ENCODE assay signal across 14 cellular contexts in genomic region chr4:153622778-153623240, GRCh38.
DNase-seq lines count a peak whose midpoint lies in the region; ATAC-seq and TF ChIP-seq lines count a peak whose summit lies in the region.
"Had no signal": no experiment of that assay in that cellular context is flagged by ENCODE, and none has a peak within 500 bp of the region (broad histone marks: within the 10 kb centered on the region; RNA-seq: fewer than 3 reads in every experiment).

No MANE protein-coding gene starts in this region.

- H3K4me1 ChIP-seq in OCI-LY3 (ENCODE audit: low read length) (peaks cover 27% of the 10 kb centered on the region), right lobe of liver (no peaks in the 10 kb centered on the region)

- peak in 3 of 4 donors; percentile 18 to 50 (median 49) for ATAC-seq in right lobe of liver
- no peak for ATAC-seq in stimulated activated naive CD8-positive, alpha-beta T cell treated with anti-CD3 and anti-CD28 coated beads, Interleukin-15, amount 100 ng/mL, for 72 hours

- H3K9ac ChIP-seq in OCI-LY3 (ENCODE audit: low read length): no peak overlapping the region

- DNase-seq in activated naive CD4-positive, alpha-beta T cell treated with anti-CD3 and anti-CD28 coated beads, Interleukin-2, amount 10 ng/mL, durations not matched to agents 7 days and 5 days: no peak
- DNase-seq in activated naive CD4-positive, alpha-beta T cell treated with Interleukin-2 at 50 U/mL for 16 hours: no peak
- no peak for DNase-seq in right lobe of liver
- no peak for DNase-seq in stimulated activated naive CD8-positive, alpha-beta T cell treated with anti-CD3 and anti-CD28 coated beads, Interleukin-15, amount 100 ng/mL, for 72 hours
- no peak for DNase-seq in SIG-M5 (lab: John Stamatoyannopoulos, UW)
- no peak for DNase-seq in cerebellum (ENCODE audit: low spot score)
- no peak for DNase-seq in T-helper 9 cell
- DNase-seq: activated CD8-positive, alpha-beta memory T cell treated with anti-CD3 and anti-CD28 coated beads, Interleukin-2, amount 50 U/mL, for 48 hours; DMS 273 treated with DMSO at 0.1 percent for 48 hours; NCI-H82; SHP77; stimulated activated CD4-positive, alpha-beta T cell treated with anti-CD3 and anti-CD28 coated beads, Interleukin-1b, Interleukin-23, amount 100 ng/mL, for 48 hours had no signal

- 76% methylated on average over 6 of the region's 12 CpGs for WGBS in right lobe of liver (ENCODE audit: insufficient coverage, low coverage, low lambda C conversion rate, missing lambda C conversion rate)

- H3K4me2 ChIP-seq in OCI-LY3 (ENCODE audit: low read length): no peak overlapping the region
- H3K4me2 ChIP-seq: hepatocyte had no signal

- H2AFZ ChIP-seq in OCI-LY3 (ENCODE audit: low read depth, low read length): no peak overlapping the region
- H2AFZ ChIP-seq: hepatocyte had no signal

- H3K36me3 ChIP-seq in OCI-LY3 (replicated peaks; ENCODE audit: low read depth, low read length) (peaks cover 91% of the 10 kb centered on the region), right lobe of liver (peaks cover 0 to 81% (median 33%) of the 10 kb centered on the region in 4 donors)

- peaks cover 50% of the 10 kb centered on the region for H4K20me1 ChIP-seq in OCI-LY3 (ENCODE audit: insufficient read depth, low read length)

- peaks cover 40% of the 10 kb centered on the region for H3K79me2 ChIP-seq in OCI-LY3 (ENCODE audit: low read length)
- H3K79me2 ChIP-seq: hepatocyte had no signal

- peak overlapping the region; percentile 7 for H3K27ac ChIP-seq in OCI-LY3 (ENCODE audit: low read length)
- no peak overlapping the region for H3K27ac ChIP-seq in right lobe of liver
- H3K27ac ChIP-seq: hepatocyte had no signal

- no peaks in the 10 kb centered on the region for H3K9me3 Mint-ChIP-seq in activated naive CD4-positive, alpha-beta T cell treated with anti-CD3 and anti-CD28 coated beads, Interleukin-2, amount 10 ng/mL, durations not matched to agents 7 days and 5 days
- no peaks in the 10 kb centered on the region for H3K9me3 Mint-ChIP-seq in stimulated activated naive CD8-positive, alpha-beta T cell treated with anti-CD3 and anti-CD28 coated beads, Interleukin-15, amount 100 ng/mL, for 72 hours

- no peak overlapping the region for H3K4me3 ChIP-seq in OCI-LY3 (ENCODE audit: low read length)
- no peak overlapping the region for H3K4me3 ChIP-seq in right lobe of liver
- H3K4me3 ChIP-seq: hepatocyte had no signal

- intact Hi-C loops in right lobe of liver (cut with DNase I): no loop called here

- H3K27me3 ChIP-seq in OCI-LY3 (ENCODE audit: low read depth, low read length): no peaks in the 10 kb centered on the region
- no peaks in the 10 kb centered on the region for H3K27me3 ChIP-seq in right lobe of liver
- H3K27me3 ChIP-seq: hepatocyte had no signal

- H3K9me3 ChIP-seq in OCI-LY3 (ENCODE audit: insufficient read depth, low read length) (no peaks in the 10 kb centered on the region), right lobe of liver (no peaks in the 10 kb centered on the region)

- no peak for TF ChIP-seq POLR2A in right lobe of liver (IDR thresholded peaks at IDR 0.05)

- H3K4me1 Mint-ChIP-seq in activated naive CD4-positive, alpha-beta T cell treated with anti-CD3 and anti-CD28 coated beads, Interleukin-2, amount 10 ng/mL, durations not matched to agents 7 days and 5 days: peaks cover 6% of the 10 kb centered on the region
- peaks cover 27% of the 10 kb centered on the region for H3K4me1 Mint-ChIP-seq in stimulated activated naive CD8-positive, alpha-beta T cell treated with anti-CD3 and anti-CD28 coated beads, Interleukin-15, amount 100 ng/mL, for 72 hours

- CTCF ChIA-PET in activated naive CD4-positive, alpha-beta T cell treated with anti-CD3 and anti-CD28 coated beads, Interleukin-2, amount 10 ng/mL, durations not matched to agents 7 days and 5 days (lab: Charles Lee): interaction anchor here (1.0 kb wide), 1 partner anchor 277 kb away, joined by 4 read pairs; no protein-coding TSS in a partner anchor

- H3K27ac Mint-ChIP-seq in activated naive CD4-positive, alpha-beta T cell treated with anti-CD3 and anti-CD28 coated beads, Interleukin-2, amount 10 ng/mL, durations not matched to agents 7 days and 5 days: peak overlapping the region; percentile 17
- H3K27ac Mint-ChIP-seq in stimulated activated naive CD8-positive, alpha-beta T cell treated with anti-CD3 and anti-CD28 coated beads, Interleukin-15, amount 100 ng/mL, for 72 hours: peak overlapping the region; percentile 2 to 72

- H3K36me3 Mint-ChIP-seq in activated naive CD4-positive, alpha-beta T cell treated with anti-CD3 and anti-CD28 coated beads, Interleukin-2, amount 10 ng/mL, durations not matched to agents 7 days and 5 days: peaks cover 66% of the 10 kb centered on the region

- H3K4me3 Mint-ChIP-seq in activated naive CD4-positive, alpha-beta T cell treated with anti-CD3 and anti-CD28 coated beads, Interleukin-2, amount 10 ng/mL, durations not matched to agents 7 days and 5 days: no peak overlapping the region
- H3K4me3 Mint-ChIP-seq in stimulated activated naive CD8-positive, alpha-beta T cell treated with anti-CD3 and anti-CD28 coated beads, Interleukin-15, amount 100 ng/mL, for 72 hours: no peak overlapping the region

- TF ChIP-seq CTCF in OCI-LY3 (IDR thresholded peaks at IDR 0.05; ENCODE audit: low read depth, low read length) (no peak), right lobe of liver (IDR thresholded peaks at IDR 0.05) (no peak)

- no peaks in the 10 kb centered on the region for H3K27me3 Mint-ChIP-seq in activated naive CD4-positive, alpha-beta T cell treated with anti-CD3 and anti-CD28 coated beads, Interleukin-2, amount 10 ng/mL, durations not matched to agents 7 days and 5 days
- H3K27me3 Mint-ChIP-seq in stimulated activated naive CD8-positive, alpha-beta T cell treated with anti-CD3 and anti-CD28 coated beads, Interleukin-15, amount 100 ng/mL, for 72 hours: no peaks in the 10 kb centered on the region
